1 cellular context compared by ENCODE assay signal in the genomic region with DNA sequence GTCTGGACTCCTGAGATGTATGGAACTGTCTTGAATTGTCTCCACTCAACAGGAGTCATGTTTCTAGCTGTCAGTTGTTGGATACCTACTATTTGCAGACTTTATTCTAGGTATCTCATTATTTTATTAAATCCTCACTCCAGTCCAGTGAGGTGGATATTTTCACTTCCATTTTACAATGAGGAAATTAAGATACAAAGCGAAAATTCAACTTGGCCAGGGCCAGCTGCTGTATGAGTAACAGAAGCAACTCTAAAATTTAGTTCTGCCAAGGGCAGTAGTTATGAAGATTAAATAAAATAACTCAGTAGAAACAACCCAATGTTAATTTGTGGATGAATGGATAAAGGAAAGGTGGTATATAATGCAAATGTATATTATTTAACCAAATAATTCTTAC.
TF ChIP-seq lines count a peak whose summit lies in the region.

No MANE protein-coding gene starts in this region.

TF ChIP-seq in K562, 482 proteins besides CTCF, POLR2A, EP300 and RAD21 (continued from another document):
- no peak for TF ChIP-seq ZBTB5 (IDR thresholded peaks at IDR 0.05)
TF ChIP-seq in K562: peak in this region for 0.
